In genomic region chr14:22919601-22919921, GRCh38 we compare ENCODE assay signal across 8 cellular contexts. TPM values are rescaled to one million over a fixed set of nuclear protein-coding genes. Genes with fewer than 3 reads are reported as not detected.
DNase-seq lines count a peak whose midpoint lies in the region; ATAC-seq, FAIRE-seq and TF ChIP-seq lines count a peak whose summit lies in the region.

No MANE protein-coding gene starts in this region.

- H3F3A ChIP-seq in neural progenitor cell (ENCODE audit: low read depth): peaks cover 31% of the 10 kb centered on the region

- peak overlapping the region; percentile 70 to 86 for H3K9ac ChIP-seq in duodenal mucosa (ENCODE audit: low read depth in 1 of 2, low read length in 2 of 2)
- H3K9ac ChIP-seq in neural progenitor cell: no peak overlapping the region

- H3K4me2 ChIP-seq in neural progenitor cell: peak overlapping the region; percentile 71

- DNase-seq in neural progenitor cell (ENCODE audit: low spot score) (no peak), GM12891 (ENCODE audit: insufficient read length, low spot score) (no peak), SHP77 treated with DMSO at 0.1 percent for 48 hours (lab: John Stamatoyannopoulos, UW) (no peak), NCI-H524 (lab: John Stamatoyannopoulos, UW) (no peak)

- no peak overlapping the region for H2AFZ ChIP-seq in neural progenitor cell (replicated peaks)

- H3K27ac ChIP-seq in duodenal mucosa (ENCODE audit: low read depth, low read length) (peak overlapping the region; percentile 74), neural progenitor cell (peak overlapping the region; percentile 51)

- H3K27me3 Mint-ChIP-seq in IgD-negative memory B cell: no peaks in the 10 kb centered on the region
- H3K27me3 Mint-ChIP-seq in neural progenitor cell (ENCODE audit: insufficient read depth, low read depth): peaks cover 12% of the 10 kb centered on the region

- TF ChIP-seq POLR2A in GM12891 (IDR thresholded peaks at IDR 0.05; ENCODE audit: low read depth, low read length): no peak

- H3K36me3 ChIP-seq in duodenal mucosa (ENCODE audit: control insufficient read depth in 1 of 2, insufficient read depth in 2 of 2, low read length in 2 of 2) (peaks cover 17 to 39% of the 10 kb centered on the region in 2 donors), neural progenitor cell (no peaks in the 10 kb centered on the region)

- peak; percentile 13 for ATAC-seq in GM19023 (IDR thresholded peaks at IDR 0.05; ENCODE audit: unreplicated experiment)
- ATAC-seq in GM19455 (IDR thresholded peaks at IDR 0.05; ENCODE audit: unreplicated experiment): no peak

- H3K9me3 ChIP-seq in duodenal mucosa (ENCODE audit: control insufficient read depth in 1 of 2, low read length in 2 of 2): no peaks in the 10 kb centered on the region
- no peaks in the 10 kb centered on the region for H3K9me3 ChIP-seq in neural progenitor cell (ENCODE audit: low read depth)

- peaks cover 16% of the 10 kb centered on the region in 2 donors for H3K4me1 ChIP-seq in duodenal mucosa (ENCODE audit: control insufficient read depth in 1 of 2, insufficient read depth in 2 of 2, low read length in 2 of 2)
- peaks cover 10% of the 10 kb centered on the region for H3K4me1 ChIP-seq in neural progenitor cell

- no peak for TF ChIP-seq CTCF in neural progenitor cell (IDR thresholded peaks at IDR 0.05)

- H3K9me3 Mint-ChIP-seq in IgD-negative memory B cell: peaks cover 0 to 2% (median 0%) of the 10 kb centered on the region in 3 donors
- no peaks in the 10 kb centered on the region for H3K9me3 Mint-ChIP-seq in neural progenitor cell

- peaks cover 14% of the 10 kb centered on the region for H3K36me3 Mint-ChIP-seq in IgD-negative memory B cell
- H3K36me3 Mint-ChIP-seq in neural progenitor cell: peaks cover 44% of the 10 kb centered on the region

- H3K27me3 ChIP-seq in duodenal mucosa (ENCODE audit: control insufficient read depth in 1 of 2, insufficient read depth in 2 of 2, low read length in 2 of 2): no peaks in the 10 kb centered on the region
- H3K27me3 ChIP-seq in neural progenitor cell: no peaks in the 10 kb centered on the region

- peaks cover 41% of the 10 kb centered on the region for H3K79me2 ChIP-seq in neural progenitor cell (ENCODE audit: low read depth)

- H3K4me3 Mint-ChIP-seq in IgD-negative memory B cell (peak overlapping the region; percentile 93 to 99 (median 98)), neural progenitor cell (peak overlapping the region; percentile 98)

- FAIRE-seq in GM12891 (lab: Jason Lieb, UNC): no peak

- H3K4me3 ChIP-seq in duodenal mucosa (ENCODE audit: low read depth in 1 of 2, low read length in 2 of 2) (peak overlapping the region; percentile 72 to 78), neural progenitor cell (peak overlapping the region; percentile 35)

- H3K4me1 Mint-ChIP-seq in IgD-negative memory B cell (peaks cover 15 to 20% (median 15%) of the 10 kb centered on the region in 3 donors), neural progenitor cell (peaks cover 26% of the 10 kb centered on the region)

- H3K27ac Mint-ChIP-seq in IgD-negative memory B cell (peak overlapping the region; percentile 99 to 100 (median 100)), neural progenitor cell (peak overlapping the region; percentile 100)

- no peaks in the 10 kb centered on the region for H4K20me1 ChIP-seq in neural progenitor cell (ENCODE audit: low read depth)

TF ChIP-seq in GM12891, 5 proteins besides CTCF, POLR2A, EP300 and RAD21:
- TF ChIP-seq POU2F2 (IDR thresholded peaks at IDR 0.05; ENCODE audit: low read depth, low read length) (no peak), PAX5 (IDR thresholded peaks at IDR 0.05; ENCODE audit: insufficient read depth, low read length, severe bottlenecking) (no peak), SPI1 (IDR thresholded peaks at IDR 0.05; ENCODE audit: low read depth, low read length) (no peak), POLR2AphosphoS5 (IDR thresholded peaks at IDR 0.05; ENCODE audit: low read depth, low read length) (no peak), TAF1 (IDR thresholded peaks at IDR 0.05; ENCODE audit: low read depth, low read length) (no peak)

RNA-seq across cellular contexts. Expression of gene RBM23, which starts 0.6 kb away (rescaled TPM):
- 49.7 TPM for polyA plus RNA-seq in IgD-negative memory B cell
- 139 and 170 TPM in 2 replicates for total RNA-seq in neural progenitor cell (ENCODE audit: low replicate concordance)
- polyA plus RNA-seq in GM12891 (2012; ENCODE audit: low read depth, missing spikeins): 26.3 TPM

RNA-seq across cellular contexts. Expression of gene PRMT5, which starts 9.6 kb away (rescaled TPM):
- polyA plus RNA-seq in IgD-negative memory B cell: 45.0 TPM
- 54.6 and 97.6 TPM in 2 replicates for total RNA-seq in neural progenitor cell (ENCODE audit: low replicate concordance)
- polyA plus RNA-seq in GM12891 (2012; ENCODE audit: low read depth, missing spikeins): 67.7 TPM

RNA-seq across cellular contexts. Expression of gene REM2, which starts 36.5 kb away (rescaled TPM):
- 2.6 TPM for polyA plus RNA-seq in IgD-negative memory B cell
- total RNA-seq in neural progenitor cell (ENCODE audit: low replicate concordance): 1.7 and 3.3 TPM in 2 replicates
- polyA plus RNA-seq in GM12891 (2012; ENCODE audit: low read depth, missing spikeins): 0.76 TPM

RNA-seq across cellular contexts. Expression of gene HAUS4, which starts 37.3 kb away (rescaled TPM):
- 28.5 TPM for polyA plus RNA-seq in IgD-negative memory B cell
- total RNA-seq in neural progenitor cell (ENCODE audit: low replicate concordance): 93.3 and 103 TPM in 2 replicates
- 50.1 TPM for polyA plus RNA-seq in GM12891 (2012; ENCODE audit: low read depth, missing spikeins)

RNA-seq across cellular contexts. Expression of gene LRP10, which starts 48.0 kb away (rescaled TPM):
- 113 TPM for polyA plus RNA-seq in IgD-negative memory B cell
- 0.92 and 4.2 TPM in 2 replicates for total RNA-seq in neural progenitor cell (ENCODE audit: low replicate concordance)
- 31.2 TPM for polyA plus RNA-seq in GM12891 (2012; ENCODE audit: low read depth, missing spikeins)
